ENCODE assay signal across 8 cellular contexts in the genomic region with DNA sequence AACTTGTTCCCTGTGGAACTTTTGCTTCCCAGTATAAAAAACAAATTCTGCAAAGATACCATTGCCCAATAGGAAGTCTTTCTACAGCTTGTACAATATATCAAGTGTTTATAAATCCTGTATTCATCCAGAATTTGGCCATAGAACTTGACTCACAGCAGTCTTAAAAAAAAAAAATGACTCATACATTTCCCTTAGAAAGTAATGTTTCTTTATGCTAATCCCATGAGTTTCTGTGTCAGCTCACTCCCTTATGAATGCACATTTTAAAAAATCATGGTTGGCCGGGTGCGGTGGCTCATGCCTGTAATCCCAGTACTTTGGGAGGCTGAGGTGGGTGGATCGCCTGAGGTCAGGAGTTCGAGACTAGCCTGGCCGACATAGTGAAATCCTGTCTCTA.
DNase-seq lines count a peak whose midpoint lies in the region; TF ChIP-seq lines count a peak whose summit lies in the region.

No MANE protein-coding gene starts in this region.

- intact Hi-C loops in activated T-helper 2 cell treated with anti-CD3 and anti-CD28 coated beads, Interferon-gamma antibody, Interleukin-2, Interleukin-4, amounts not matched to agents 10 μg/mL and 5 μg/mL and 100 μg/mL, durations not matched to agents 14 hours and 24 hours and 36 hours (cut with micrococcal nuclease), result no loop called here

- CTCF ChIA-PET in activated CD4-positive, alpha-beta memory T cell treated with anti-CD3 and anti-CD28 coated beads, Interleukin-2, amount 10 ng/mL, durations not matched to agents 7 days and 5 days (lab: Charles Lee), result no interaction called here

- DNase-seq in activated naive CD4-positive, alpha-beta T cell (lab: John Stamatoyannopoulos, UW), result no peak
- DNase-seq in activated T-helper 2 cell treated with anti-CD3 and anti-CD28 coated beads, Interferon-gamma antibody, Interleukin-2, Interleukin-4, amounts not matched to agents 10 μg/mL and 5 μg/mL and 100 μg/mL, durations not matched to agents 14 hours and 24 hours and 36 hours (ENCODE audit: low spot score), result no peak
- DNase-seq in glomerular endothelial cell (ENCODE audit: extremely low read depth, low read depth, low spot score) (peak; percentile 54), type B pancreatic cell (ENCODE audit: extremely low spot score, unreplicated experiment) (no peak), NCI-H2107 (lab: John Stamatoyannopoulos, UW) (no peak), germinal center (ENCODE audit: low spot score) (no peak)
- no peak for DNase-seq in activated CD4-positive, alpha-beta memory T cell treated with anti-CD3 and anti-CD28 coated beads, Interleukin-2, amount 10 ng/mL, durations not matched to agents 7 days and 5 days

- no peak overlapping the region for H3K4me3 Mint-ChIP-seq in activated naive CD4-positive, alpha-beta T cell treated with anti-CD3 and anti-CD28 coated beads, Interleukin-2, amount 50 U/mL, for 24 hours
- H3K4me3 Mint-ChIP-seq in activated T-helper 2 cell treated with anti-CD3 and anti-CD28 coated beads, Interferon-gamma antibody, Interleukin-2, Interleukin-4, amounts not matched to agents 10 μg/mL and 5 μg/mL and 100 μg/mL, durations not matched to agents 14 hours and 24 hours and 36 hours (ENCODE audit: low read depth), result no peak overlapping the region
- peak overlapping the region; percentile 17 for H3K4me3 Mint-ChIP-seq in type B pancreatic cell
- H3K4me3 Mint-ChIP-seq in activated CD4-positive, alpha-beta memory T cell treated with anti-CD3 and anti-CD28 coated beads, Interleukin-2, amount 10 ng/mL, durations not matched to agents 7 days and 5 days, result no peak overlapping the region

- H3K4me1 Mint-ChIP-seq in activated naive CD4-positive, alpha-beta T cell treated with anti-CD3 and anti-CD28 coated beads, Interleukin-2, amount 50 U/mL, for 24 hours, result peaks cover 49% of the 10 kb centered on the region
- H3K4me1 Mint-ChIP-seq in activated T-helper 2 cell treated with anti-CD3 and anti-CD28 coated beads, Interferon-gamma antibody, Interleukin-2, Interleukin-4, amounts not matched to agents 10 μg/mL and 5 μg/mL and 100 μg/mL, durations not matched to agents 14 hours and 24 hours and 36 hours (ENCODE audit: low read depth), result peaks cover 79% of the 10 kb centered on the region
- peaks cover 14% of the 10 kb centered on the region for H3K4me1 Mint-ChIP-seq in type B pancreatic cell (ENCODE audit: unreplicated experiment)
- H3K4me1 Mint-ChIP-seq in activated CD4-positive, alpha-beta memory T cell treated with anti-CD3 and anti-CD28 coated beads, Interleukin-2, amount 10 ng/mL, durations not matched to agents 7 days and 5 days, result peaks cover 82% of the 10 kb centered on the region

- no peak for TF ChIP-seq CTCF in type B pancreatic cell (conservative IDR thresholded peaks at IDR 0.05)

- H3K27ac Mint-ChIP-seq in activated naive CD4-positive, alpha-beta T cell treated with anti-CD3 and anti-CD28 coated beads, Interleukin-2, amount 50 U/mL, for 24 hours, result peak overlapping the region; percentile 27
- peak overlapping the region; percentile 24 for H3K27ac Mint-ChIP-seq in activated T-helper 2 cell treated with anti-CD3 and anti-CD28 coated beads, Interferon-gamma antibody, Interleukin-2, Interleukin-4, amounts not matched to agents 10 μg/mL and 5 μg/mL and 100 μg/mL, durations not matched to agents 14 hours and 24 hours and 36 hours
- H3K27ac Mint-ChIP-seq in type B pancreatic cell, result peak overlapping the region; percentile 91
- H3K27ac Mint-ChIP-seq in activated CD4-positive, alpha-beta memory T cell treated with anti-CD3 and anti-CD28 coated beads, Interleukin-2, amount 10 ng/mL, durations not matched to agents 7 days and 5 days, result no peak overlapping the region

- POLR2A ChIA-PET in activated CD4-positive, alpha-beta memory T cell treated with anti-CD3 and anti-CD28 coated beads, Interleukin-2, amount 10 ng/mL, durations not matched to agents 7 days and 5 days (lab: Charles Lee), result interaction anchor here (0.8 to 1.5 kb wide), 2 partner anchors 10 kb away, joined by 3 to 4 read pairs; no protein-coding TSS in a partner anchor

- no peaks in the 10 kb centered on the region for H3K9me3 Mint-ChIP-seq in activated naive CD4-positive, alpha-beta T cell treated with anti-CD3 and anti-CD28 coated beads, Interleukin-2, amount 50 U/mL, for 24 hours
- H3K9me3 Mint-ChIP-seq in activated T-helper 2 cell treated with anti-CD3 and anti-CD28 coated beads, Interferon-gamma antibody, Interleukin-2, Interleukin-4, amounts not matched to agents 10 μg/mL and 5 μg/mL and 100 μg/mL, durations not matched to agents 14 hours and 24 hours and 36 hours, result no peaks in the 10 kb centered on the region
- no peaks in the 10 kb centered on the region for H3K9me3 Mint-ChIP-seq in type B pancreatic cell
- no peaks in the 10 kb centered on the region for H3K9me3 Mint-ChIP-seq in activated CD4-positive, alpha-beta memory T cell treated with anti-CD3 and anti-CD28 coated beads, Interleukin-2, amount 10 ng/mL, durations not matched to agents 7 days and 5 days

- H3K27me3 Mint-ChIP-seq in activated naive CD4-positive, alpha-beta T cell treated with anti-CD3 and anti-CD28 coated beads, Interleukin-2, amount 50 U/mL, for 24 hours, result no peaks in the 10 kb centered on the region
- H3K27me3 Mint-ChIP-seq in activated T-helper 2 cell treated with anti-CD3 and anti-CD28 coated beads, Interferon-gamma antibody, Interleukin-2, Interleukin-4, amounts not matched to agents 10 μg/mL and 5 μg/mL and 100 μg/mL, durations not matched to agents 14 hours and 24 hours and 36 hours (ENCODE audit: low read depth), result no peaks in the 10 kb centered on the region
- H3K27me3 Mint-ChIP-seq in type B pancreatic cell, result no peaks in the 10 kb centered on the region
- no peaks in the 10 kb centered on the region for H3K27me3 Mint-ChIP-seq in activated CD4-positive, alpha-beta memory T cell treated with anti-CD3 and anti-CD28 coated beads, Interleukin-2, amount 10 ng/mL, durations not matched to agents 7 days and 5 days

- H3K36me3 Mint-ChIP-seq in activated naive CD4-positive, alpha-beta T cell treated with anti-CD3 and anti-CD28 coated beads, Interleukin-2, amount 50 U/mL, for 24 hours, result no peaks in the 10 kb centered on the region
- H3K36me3 Mint-ChIP-seq in activated T-helper 2 cell treated with anti-CD3 and anti-CD28 coated beads, Interferon-gamma antibody, Interleukin-2, Interleukin-4, amounts not matched to agents 10 μg/mL and 5 μg/mL and 100 μg/mL, durations not matched to agents 14 hours and 24 hours and 36 hours (ENCODE audit: low read depth), result peaks cover 3% of the 10 kb centered on the region
- peaks cover 5% of the 10 kb centered on the region for H3K36me3 Mint-ChIP-seq in type B pancreatic cell
- H3K36me3 Mint-ChIP-seq in activated CD4-positive, alpha-beta memory T cell treated with anti-CD3 and anti-CD28 coated beads, Interleukin-2, amount 10 ng/mL, durations not matched to agents 7 days and 5 days (ENCODE audit: low read depth), result no peaks in the 10 kb centered on the region
